Comparison of ENCODE assay signal across 22 cellular contexts in genomic region chr6:37862992-37863391, GRCh38. TPM values are rescaled to one million over a fixed set of nuclear protein-coding genes. Genes with fewer than 3 reads are reported as not detected.
DNase-seq lines count a peak whose midpoint lies in the region; ATAC-seq and TF ChIP-seq lines count a peak whose summit lies in the region.
"Had no signal": no experiment of that assay in that cellular context is flagged by ENCODE, and none has a peak within 500 bp of the region (broad histone marks: within the 10 kb centered on the region; RNA-seq: fewer than 3 reads in every experiment).

No MANE protein-coding gene starts in this region.

- no peaks in the 10 kb centered on the region for H3K27me3 Mint-ChIP-seq in stimulated activated naive B cell treated with anti-CD40 and anti-IgM and Interleukin-4, amounts not matched to agents 10 μg/mL and 1 μg/mL and 100 μg/mL, for 72 hours
- H3K27me3 Mint-ChIP-seq: activated CD8-positive, alpha-beta T cell treated with anti-CD3 and anti-CD28 coated beads for 36 hours; naive thymus-derived CD8-positive, alpha-beta T cell had no signal

- DNase-seq in AG20443 (ENCODE audit: low spot score) (peak; percentile 46), HS-5 (ENCODE audit: low read depth) (peak; percentile 28), amniotic epithelial cell (ENCODE audit: low read depth) (peak; percentile 41), fibroblast of the aortic adventitia (ENCODE audit: low read depth) (peak; percentile 59), HEK293T (ENCODE audit: extremely low spot score) (no peak)
- DNase-seq in stimulated activated naive CD4-positive, alpha-beta T cell treated with Interleukin-2 at 50 U/mL for 16 hours (lab: John Stamatoyannopoulos, UW) = no peak
- DNase-seq in stimulated activated naive B cell treated with anti-CD40 and anti-IgM and Interleukin-4, amounts not matched to agents 10 μg/mL and 1 μg/mL and 100 μg/mL, for 72 hours = no peak
- DNase-seq: activated CD8-positive, alpha-beta T cell treated with anti-CD3 and anti-CD28 coated beads for 36 hours; activated T-cell treated with anti-CD3 and anti-CD28 coated beads, Interleukin-2, amount 50 U/mL, for 4 hours; BE2C; esophagus squamous epithelium; GF-D8; hippocampal formation; kidney; mesenchymal stem cell; naive thymus-derived CD8-positive, alpha-beta T cell; NCI-H345; posterior cingulate gyrus; stimulated activated CD8-positive, alpha-beta memory T cell treated with anti-CD3 and anti-CD28 coated beads, Interleukin-4, amount 100 ng/mL, for 48 hours had no signal

- CTCF ChIA-PET in HEK293T (lab: Yijun Ruan, JAX) = interaction anchor here (1.1 kb wide), 1 partner anchor 72 kb away, joined by 3 read pairs; no protein-coding TSS in a partner anchor

- H3K4me3 Mint-ChIP-seq in stimulated activated naive B cell treated with anti-CD40 and anti-IgM and Interleukin-4, amounts not matched to agents 10 μg/mL and 1 μg/mL and 100 μg/mL, for 72 hours = no peak overlapping the region
- H3K4me3 Mint-ChIP-seq: activated CD8-positive, alpha-beta T cell treated with anti-CD3 and anti-CD28 coated beads for 36 hours; activated T-cell treated with anti-CD3 and anti-CD28 coated beads, Interleukin-2, amount 50 U/mL, for 4 hours; naive thymus-derived CD8-positive, alpha-beta T cell had no signal

- H3K27ac Mint-ChIP-seq in stimulated activated naive B cell treated with anti-CD40 and anti-IgM and Interleukin-4, amounts not matched to agents 10 μg/mL and 1 μg/mL and 100 μg/mL, for 72 hours = no peak overlapping the region
- H3K27ac Mint-ChIP-seq: activated CD8-positive, alpha-beta T cell treated with anti-CD3 and anti-CD28 coated beads for 36 hours had no signal

- no peak for TF ChIP-seq CTCF in fibroblast of the aortic adventitia (IDR thresholded peaks at IDR 0.05; ENCODE audit: insufficient read depth, low read length)

- H3K9me3 Mint-ChIP-seq in stimulated activated naive B cell treated with anti-CD40 and anti-IgM and Interleukin-4, amounts not matched to agents 10 μg/mL and 1 μg/mL and 100 μg/mL, for 72 hours = no peaks in the 10 kb centered on the region
- H3K9me3 Mint-ChIP-seq: activated CD8-positive, alpha-beta T cell treated with anti-CD3 and anti-CD28 coated beads for 36 hours; activated naive CD4-positive, alpha-beta T cell treated with anti-CD3 and anti-CD28 coated beads, Interleukin-2, amount 50 U/mL, for 72 hours; activated T-cell treated with anti-CD3 and anti-CD28 coated beads, Interleukin-2, amount 50 U/mL, for 4 hours; naive thymus-derived CD8-positive, alpha-beta T cell had no signal

- POLR2A ChIA-PET in HEK293T (lab: Yijun Ruan, JAX) = no interaction called here

- peaks cover 2 to 5% of the 10 kb centered on the region in 2 donors for H3K36me3 Mint-ChIP-seq in stimulated activated naive B cell treated with anti-CD40 and anti-IgM and Interleukin-4, amounts not matched to agents 10 μg/mL and 1 μg/mL and 100 μg/mL, for 72 hours
- H3K36me3 Mint-ChIP-seq: activated naive CD4-positive, alpha-beta T cell treated with anti-CD3 and anti-CD28 coated beads, Interleukin-2, amount 50 U/mL, for 72 hours had no signal

- no peak overlapping the region for H3K4me3 ChIP-seq in fibroblast of the aortic adventitia (ENCODE audit: low read depth, low read length)
- H3K4me3 ChIP-seq: esophagus squamous epithelium, skin epidermis had no signal

- ATAC-seq in HG02571 (IDR thresholded peaks at IDR 0.05; ENCODE audit: unreplicated experiment) = no peak
- ATAC-seq in stimulated activated naive B cell treated with anti-CD40 and anti-IgM and Interleukin-4, amounts not matched to agents 10 μg/mL and 1 μg/mL and 100 μg/mL, for 72 hours (replicated peaks) = no peak
- ATAC-seq: activated CD8-positive, alpha-beta T cell treated with anti-CD3 and anti-CD28 coated beads for 36 hours; activated naive CD4-positive, alpha-beta T cell treated with anti-CD3 and anti-CD28 coated beads, Interleukin-2, amount 50 U/mL, for 72 hours; activated T-cell treated with anti-CD3 and anti-CD28 coated beads, Interleukin-2, amount 50 U/mL, for 4 hours; naive thymus-derived CD8-positive, alpha-beta T cell had no signal

- H3K4me1 Mint-ChIP-seq in stimulated activated naive B cell treated with anti-CD40 and anti-IgM and Interleukin-4, amounts not matched to agents 10 μg/mL and 1 μg/mL and 100 μg/mL, for 72 hours = peaks cover 33 to 65% of the 10 kb centered on the region in 2 donors

TF ChIP-seq in HEK293T, 16 proteins besides CTCF, POLR2A, EP300 and RAD21:
- TF ChIP-seq CTBP1 (IDR thresholded peaks at IDR 0.05; ENCODE audit: borderline replicate concordance) = no peak
- no peak for TF ChIP-seq BHLHE40 (IDR thresholded peaks at IDR 0.05; ENCODE audit: borderline replicate concordance)
- no peak for TF ChIP-seq NFRKB (IDR thresholded peaks at IDR 0.05)
TF ChIP-seq in HEK293T: peak in this region for 0.

RNA-seq across cellular contexts. Expression of gene ZFAND3, which starts 43.5 kb away (rescaled TPM):
- 14.0 and 31.3 TPM in 2 replicates for total RNA-seq in fibroblast of the aortic adventitia (ENCODE audit: low replicate concordance)

Comparison
In these comparisons a context has a peak if more than half of its experiments do, and no peak if none do; other contexts are left out.
1. DNase-seq: peak in AG20443 (single experiment), HS-5 (single experiment), amniotic epithelial cell (single experiment) and fibroblast of the aortic adventitia (single experiment); none in HEK293T (single experiment), stimulated activated naive CD4-positive, alpha-beta T cell treated with Interleukin-2 at 50 U/mL for 16 hours (single experiment) and stimulated activated naive B cell treated with anti-CD40 and anti-IgM and Interleukin-4, amounts not matched to agents 10 μg/mL and 1 μg/mL and 100 μg/mL, for 72 hours (single experiment).